8 cellular contexts compared by ENCODE assay signal in the genomic region with DNA sequence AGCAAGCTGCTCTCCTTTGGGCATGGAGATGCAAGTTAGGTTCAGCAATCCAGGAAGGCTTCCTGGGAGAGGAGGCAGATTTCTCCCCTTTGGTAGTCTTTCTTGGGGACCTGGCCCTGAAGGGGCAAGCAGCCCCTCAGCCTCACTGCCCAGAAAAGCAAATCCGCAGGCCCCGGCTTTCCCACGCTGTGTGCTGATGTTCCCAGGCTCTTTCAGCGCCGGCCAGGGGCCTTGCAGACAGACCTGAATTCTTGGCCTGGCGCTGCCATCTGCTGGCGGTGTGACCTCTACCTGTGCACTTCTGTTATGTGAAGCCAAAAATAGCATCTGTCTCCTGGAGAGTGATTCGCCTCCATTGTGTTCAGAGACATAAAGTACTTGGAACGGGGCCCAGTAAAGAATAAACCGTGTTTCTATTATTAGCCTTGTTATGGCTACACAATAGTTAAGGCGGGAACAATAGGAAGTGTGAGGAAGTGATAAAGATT.
DNase-seq lines count a peak whose midpoint lies in the region; ATAC-seq and TF ChIP-seq lines count a peak whose summit lies in the region.

No MANE protein-coding gene starts in this region.

- H3K4me2 ChIP-seq in DND-41 (ENCODE audit: insufficient read depth, low read length): no peak overlapping the region

- H3K27ac ChIP-seq in DND-41 (ENCODE audit: low read length) (no peak overlapping the region), Peyer's patch (peak overlapping the region in 1 of 4 donors; percentile 54), lung (ENCODE audit: low read depth in 1 of 2, low read length in 1 of 2) (peak overlapping the region in 1 of 2 donors; percentile 83), transverse colon (peak overlapping the region in 1 of 4 donors; percentile 38)

- H3K79me2 ChIP-seq in DND-41 (ENCODE audit: insufficient read depth, low read length): no peaks in the 10 kb centered on the region

- H4K20me1 ChIP-seq in DND-41 (ENCODE audit: insufficient read depth, low read length): peaks cover 7% of the 10 kb centered on the region

- DNase-seq in DND-41: peak; percentile 49
- peak; percentile 91 for DNase-seq in LHCN-M2 (ENCODE audit: low read depth)
- DNase-seq in Peyer's patch: peak; percentile 38 to 69 (median 64)
- DNase-seq in dermis microvascular lymphatic vessel endothelial cell (ENCODE audit: low read depth in 2 of 2): peak; percentile 97 to 99
- peak; percentile 58 for DNase-seq in lung (ENCODE audit: low spot score)
- DNase-seq in transverse colon: peak; percentile 46
- DNase-seq in activated CD8-positive, alpha-beta memory T cell treated with anti-CD3 and anti-CD28 coated beads, Interleukin-2, amount 50 U/mL, for 48 hours: no peak

- H3K27me3 ChIP-seq in DND-41 (ENCODE audit: insufficient read depth, low read length, poor library complexity): no peaks in the 10 kb centered on the region
- H3K27me3 ChIP-seq in Peyer's patch: no peaks in the 10 kb centered on the region
- H3K27me3 ChIP-seq in lung (ENCODE audit: control insufficient read depth, insufficient read depth): no peaks in the 10 kb centered on the region
- H3K27me3 ChIP-seq in transverse colon: peaks cover 4% of the 10 kb centered on the region

- H3K36me3 ChIP-seq in DND-41 (ENCODE audit: insufficient read depth, low read length) (no peaks in the 10 kb centered on the region), Peyer's patch (no peaks in the 10 kb centered on the region), lung (ENCODE audit: control insufficient read depth in 2 of 2, insufficient read depth in 2 of 2, low read length in 2 of 2) (no peaks in the 10 kb centered on the region), transverse colon (no peaks in the 10 kb centered on the region)

- peak; percentile 61; the same call in 1 of the 3 replicates for ATAC-seq in DND-41 (ENCODE audit: insufficient read depth, low read depth)
- ATAC-seq in lung (ENCODE audit: insufficient read depth, low FRiP score): no peak
- ATAC-seq in GM18517 (IDR thresholded peaks at IDR 0.05; ENCODE audit: unreplicated experiment): no peak

- H3K4me1 ChIP-seq in DND-41 (ENCODE audit: insufficient read depth, low read length) (no peaks in the 10 kb centered on the region), Peyer's patch (peaks cover 0 to 10% (median 0%) of the 10 kb centered on the region in 4 donors), lung (ENCODE audit: control insufficient read depth in 2 of 2, insufficient read depth in 2 of 2, low read length in 2 of 2) (peaks cover 0 to 8% of the 10 kb centered on the region in 2 donors), transverse colon (peaks cover 0 to 12% (median 3%) of the 10 kb centered on the region in 4 donors)

- H3K9me3 ChIP-seq in DND-41 (ENCODE audit: insufficient read depth, low read length, severe bottlenecking) (no peaks in the 10 kb centered on the region), Peyer's patch (no peaks in the 10 kb centered on the region), lung (ENCODE audit: control insufficient read depth in 2 of 2, insufficient read depth in 1 of 2, low read length in 1 of 2) (peaks cover 0 to 2% of the 10 kb centered on the region in 2 donors), transverse colon (no peaks in the 10 kb centered on the region)

- in situ Hi-C loops in transverse colon (cut with MboI; ENCODE audit: low pct_ligation_motif_present in 1 of 4, low pct_unique_long_range_greater_than_20kb in 1 of 4, low sequenced_read_pairs in 3 of 4): no loop called here

- intact Hi-C loops in transverse colon (cut with DNase I; ENCODE audit: low total_unique reads): loop anchor here (5.0 kb wide), 1 partner anchor 1688 kb away; no protein-coding TSS in a partner anchor

- WGBS in lung, 2 donors: 11 to 19% methylated on average over 11 of the region's 11 CpGs
- 10 to 30% methylated on average over 3 to 11 of the region's 11 CpGs for WGBS in transverse colon (ENCODE audit: low coverage in 1 of 2), 2 donors

- TF ChIP-seq CTCF in DND-41 (IDR thresholded peaks at IDR 0.05; ENCODE audit: borderline replicate concordance, extremely low read depth, low read length, poor library complexity, severe bottlenecking) (peak; percentile 69), Peyer's patch (IDR thresholded peaks at IDR 0.05) (peak in 4 of 6 experiments; percentile 14 to 53 (median 46)), lung (IDR thresholded peaks at IDR 0.05; ENCODE audit: control extremely low read depth, extremely low read depth) (peak; percentile 29), transverse colon (IDR thresholded peaks at IDR 0.05) (peak; percentile 22 to 53 (median 43))

- no peak overlapping the region for H2AFZ ChIP-seq in DND-41 (ENCODE audit: low read depth, low read length)

- H3K4me3 ChIP-seq in DND-41 (ENCODE audit: low read depth in 1 of 2, low read length in 2 of 2): no peak overlapping the region
- no peak overlapping the region for H3K4me3 ChIP-seq in Peyer's patch
- H3K4me3 ChIP-seq in lung: no peak overlapping the region
- no peak overlapping the region for H3K4me3 ChIP-seq in transverse colon

- TF ChIP-seq EP300 in transverse colon (IDR thresholded peaks at IDR 0.05; ENCODE audit: low read depth): no peak

- no peak for TF ChIP-seq POLR2A in Peyer's patch (IDR thresholded peaks at IDR 0.05)
- TF ChIP-seq POLR2A in transverse colon (IDR thresholded peaks at IDR 0.05): no peak

- H3K9ac ChIP-seq in DND-41 (ENCODE audit: low read depth, low read length): no peak overlapping the region
